7 cellular contexts compared by ENCODE assay signal in genomic region chr12:111444314-111444705, GRCh38. TPM values are rescaled to one million over a fixed set of nuclear protein-coding genes. Genes with fewer than 3 reads are reported as not detected.
DNase-seq lines count a peak whose midpoint lies in the region; ATAC-seq and TF ChIP-seq lines count a peak whose summit lies in the region.

No MANE protein-coding gene starts in this region.

- H3K27me3 ChIP-seq in left lung, result no peaks in the 10 kb centered on the region

- no peaks in the 10 kb centered on the region for H3K9me3 ChIP-seq in left lung

- DNase-seq in RPMI7951 (ENCODE audit: low read depth) (peak; percentile 91), left lung (no peak), KBM-7 (no peak), NCI-H1105 (lab: John Stamatoyannopoulos, UW) (no peak), 8988T (no peak)

- intact Hi-C loops in left lung (cut with DNase I), result no loop called here

- peak overlapping the region; percentile 45 to 82 for H3K27ac ChIP-seq in left lung

- H3K4me1 ChIP-seq in left lung, result peaks cover 12 to 98% of the 10 kb centered on the region in 2 donors

- no peak for TF ChIP-seq CTCF in left lung (IDR thresholded peaks at IDR 0.05)

- ATAC-seq in GM18907 (IDR thresholded peaks at IDR 0.05; ENCODE audit: unreplicated experiment) (peak; percentile 45), HG02642 (IDR thresholded peaks at IDR 0.05; ENCODE audit: poor library complexity, unreplicated experiment) (peak; percentile 32), left lung (no peak)

- in situ Hi-C loops in KBM-7 (cut with MboI; ENCODE audit: low pct_unique_long_range_greater_than_20kb, low sequenced_read_pairs), result loop anchor here (10.0 kb wide), 1 partner anchor 50 kb away; no protein-coding TSS in a partner anchor

- H3K36me3 ChIP-seq in left lung, result peaks cover 0 to 68% of the 10 kb centered on the region in 2 donors

- H3K4me3 ChIP-seq in left lung, result no peak overlapping the region

RNA-seq across cellular contexts. Expression of gene SH2B3, which starts 38.6 kb away (rescaled TPM):
- 99.7 and 105 TPM in 2 replicates for total RNA-seq in RPMI7951 (2014; rRNA removed; shearing (Covaris generic))
- 10 to 100 TPM; 26.9 to 42.0 TPM for total RNA-seq in left lung
